ENCODE assay signal across 27 cellular contexts in the genomic region with DNA sequence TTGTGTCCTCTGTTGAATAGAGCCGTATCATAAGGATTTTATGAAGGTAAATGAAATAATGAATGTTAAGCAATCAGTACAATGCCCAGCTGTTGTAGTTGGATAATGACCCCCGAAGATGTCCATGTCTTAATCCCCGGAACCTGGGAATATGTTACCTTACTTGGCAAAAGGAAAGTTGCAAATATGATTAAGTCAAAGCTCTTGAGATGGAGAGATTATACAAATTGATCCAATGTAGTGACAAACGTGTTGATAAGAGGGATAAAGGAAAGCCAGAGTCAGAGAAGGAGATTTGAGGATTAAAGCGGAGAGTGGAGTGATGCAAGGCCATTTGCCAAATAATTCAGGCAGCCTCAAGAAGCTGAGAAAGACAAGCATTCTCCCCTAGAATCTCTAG. TPM values are rescaled to one million over a fixed set of nuclear protein-coding genes. Genes with fewer than 3 reads are reported as not detected.
"Had no signal": no experiment of that assay in that cellular context is flagged by ENCODE, and none has a peak within 500 bp of the region (broad histone marks: within the 10 kb centered on the region; RNA-seq: fewer than 3 reads in every experiment).

No MANE protein-coding gene starts in this region.

- FAIRE-seq: keratinocyte had no signal

- H3K4me3 ChIP-seq: hepatocyte, lower lobe of right lung, mucosa of descending colon, ovary, right atrium auricular region, right lobe of liver, smooth muscle cell, tibial nerve, upper lobe of left lung, vagina had no signal

- H3K27ac ChIP-seq: hepatocyte, lower lobe of right lung, ovary, right atrium auricular region, right lobe of liver, tibial nerve, upper lobe of left lung, vagina had no signal

- H3K27ac Mint-ChIP-seq: naive thymus-derived CD4-positive, alpha-beta T cell; natural killer cell treated with Interleukin-12 subunit alpha and Interleukin-12 subunit beta and Interleukin-15 and Interleukin-18, amount 100 ng/mL, for 72 hours; progenitor cell of endocrine pancreas; stimulated activated naive CD8-positive, alpha-beta T cell treated with anti-CD3 and anti-CD28 coated beads, Interleukin-15, amount 100 ng/mL, for 72 hours had no signal

- H3K9me3 ChIP-seq: lower lobe of right lung, mucosa of descending colon, ovary, right atrium auricular region, right lobe of liver, tibial nerve, upper lobe of left lung, vagina had no signal

- H3K79me2 ChIP-seq: hepatocyte had no signal

- H3K27me3 Mint-ChIP-seq: naive thymus-derived CD4-positive, alpha-beta T cell; natural killer cell treated with Interleukin-12 subunit alpha and Interleukin-12 subunit beta and Interleukin-15 and Interleukin-18, amount 100 ng/mL, for 72 hours; progenitor cell of endocrine pancreas; stimulated activated naive CD8-positive, alpha-beta T cell treated with anti-CD3 and anti-CD28 coated beads, Interleukin-15, amount 100 ng/mL, for 72 hours had no signal

- H2AFZ ChIP-seq: hepatocyte had no signal

- H3K4me1 ChIP-seq: lower lobe of right lung, right atrium auricular region, right lobe of liver, tibial nerve, upper lobe of left lung, vagina had no signal

- H3K4me3 Mint-ChIP-seq: naive thymus-derived CD4-positive, alpha-beta T cell; natural killer cell treated with Interleukin-12 subunit alpha and Interleukin-12 subunit beta and Interleukin-15 and Interleukin-18, amount 100 ng/mL, for 72 hours; stimulated activated naive CD8-positive, alpha-beta T cell treated with anti-CD3 and anti-CD28 coated beads, Interleukin-15, amount 100 ng/mL, for 72 hours had no signal

- H3K36me3 Mint-ChIP-seq: naive thymus-derived CD4-positive, alpha-beta T cell; natural killer cell treated with Interleukin-12 subunit alpha and Interleukin-12 subunit beta and Interleukin-15 and Interleukin-18, amount 100 ng/mL, for 72 hours had no signal

- H3K27me3 ChIP-seq: hepatocyte, ovary, right atrium auricular region, right lobe of liver, tibial nerve, upper lobe of left lung, vagina had no signal

- H3K36me3 ChIP-seq: lower lobe of right lung, ovary, right atrium auricular region, right lobe of liver, tibial nerve, upper lobe of left lung, vagina had no signal

- H3K4me2 ChIP-seq: hepatocyte, smooth muscle cell had no signal

- H3K4me1 Mint-ChIP-seq: naive thymus-derived CD4-positive, alpha-beta T cell; stimulated activated naive CD8-positive, alpha-beta T cell treated with anti-CD3 and anti-CD28 coated beads, Interleukin-15, amount 100 ng/mL, for 72 hours had no signal

- ATAC-seq: left cardiac atrium; left lobe of liver; lower lobe of right lung; mucosa of descending colon; naive thymus-derived CD4-positive, alpha-beta T cell; natural killer cell treated with Interleukin-12 subunit alpha and Interleukin-12 subunit beta and Interleukin-15 and Interleukin-18, amount 100 ng/mL, for 72 hours; right lobe of liver; stimulated activated naive CD8-positive, alpha-beta T cell treated with anti-CD3 and anti-CD28 coated beads, Interleukin-15, amount 100 ng/mL, for 72 hours had no signal

- DNase-seq: kidney glomerular epithelial cell; left cardiac atrium; lower lobe of right lung; mammary epithelial cell; midbrain; mucosa of descending colon; naive thymus-derived CD4-positive, alpha-beta T cell; ovary; right lobe of liver; stimulated activated CD4-positive, alpha-beta T cell treated with anti-CD3 and anti-CD28 coated beads, Interleukin-15, amount 100 ng/mL, for 24 hours; stimulated activated CD4-positive, alpha-beta T cell treated with anti-CD3 and anti-CD28 coated beads, Interleukin-2, amount 100 ng/mL, for 24 hours; stimulated activated CD4-positive, alpha-beta T cell treated with anti-CD3 and anti-CD28 coated beads, Interleukin-4, amount 100 ng/mL, for 1 hour; stimulated activated naive CD4-positive, alpha-beta T cell treated with Interleukin-2 at 50 U/mL for 16 hours; stimulated activated naive CD8-positive, alpha-beta T cell treated with anti-CD3 and anti-CD28 coated beads, Interleukin-15, amount 100 ng/mL, for 72 hours; substantia nigra had no signal

RNA-seq across cellular contexts. Expression of gene MGAT4C, which starts 19.2 kb away (rescaled TPM):
- total RNA-seq: left lobe of liver; mammary epithelial cell; myocyte; naive thymus-derived CD4-positive, alpha-beta T cell; natural killer cell treated with Interleukin-12 subunit alpha and Interleukin-12 subunit beta and Interleukin-15 and Interleukin-18, amount 100 ng/mL, for 72 hours; renal cortical epithelial cell had no signal
- polyA plus RNA-seq: keratinocyte; mammary epithelial cell; naive thymus-derived CD4-positive, alpha-beta T cell; smooth muscle cell had no signal
